8 cellular contexts compared by ENCODE assay signal in the genomic region with DNA sequence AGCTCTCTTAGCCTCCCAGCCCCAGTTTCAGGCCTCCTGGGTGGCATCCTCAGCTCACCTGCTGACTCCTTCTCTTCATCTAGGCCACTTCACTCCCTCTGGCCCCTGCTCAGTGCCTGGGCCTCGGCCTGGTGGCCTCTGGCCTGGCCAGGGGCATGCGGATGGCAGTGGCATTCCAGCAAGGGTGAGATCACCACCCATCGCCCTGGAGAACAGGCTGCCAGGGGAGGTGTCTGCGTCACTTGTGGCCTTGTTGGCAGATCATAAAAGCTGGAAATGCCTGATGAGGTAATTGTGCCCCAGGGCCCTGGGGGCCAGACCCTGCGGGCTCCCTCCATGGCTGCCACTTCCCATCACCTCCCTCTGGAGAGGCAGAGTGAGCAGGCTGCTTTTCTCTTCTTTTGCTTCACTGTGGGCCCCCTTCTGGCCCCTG.
DNase-seq lines count a peak whose midpoint lies in the region; ATAC-seq and TF ChIP-seq lines count a peak whose summit lies in the region.

No MANE protein-coding gene starts in this region.

- intact Hi-C loops in PC-9 (cut with micrococcal nuclease; ENCODE audit: unreplicated experiment) = loop anchor here (2.0 to 5.0 kb wide), 2 partner anchors 72 to 121 kb away; a partner anchor contains a TSS

- no peaks in the 10 kb centered on the region for H3K79me2 ChIP-seq in PC-9 (ENCODE audit: low read depth)

- no peaks in the 10 kb centered on the region for H3K9me2 ChIP-seq in PC-9 (ENCODE audit: insufficient read depth)

- peaks cover 32% of the 10 kb centered on the region for H3K4me1 ChIP-seq in PC-9 (replicated peaks; ENCODE audit: insufficient read depth)

- BruUV-seq in PC-9 (replicated peaks; lab: Mats Ljungman, UMichigan) = no TSS peak

- peaks cover 21% of the 10 kb centered on the region for H3F3A ChIP-seq in PC-9 (ENCODE audit: insufficient read depth, low read depth)

- ATAC-seq in HG02870 (IDR thresholded peaks at IDR 0.05; ENCODE audit: unreplicated experiment) = no peak

- H3K4me3 ChIP-seq in PC-9 = no peak overlapping the region
- no peak overlapping the region for H3K4me3 ChIP-seq in fibroblast of pulmonary artery (replicated peaks; ENCODE audit: low read depth, low read length)

- no peak overlapping the region for H2AFZ ChIP-seq in PC-9

- CTCF ChIA-PET in PC-9 (lab: Charles Lee) = no interaction called here

- H3K36me3 ChIP-seq in PC-9 (ENCODE audit: low read depth) = no peaks in the 10 kb centered on the region

- POLR2A ChIA-PET in PC-9 (lab: Charles Lee; ENCODE audit: unreplicated experiment) = no interaction called here

- DNase-seq in ELR (ENCODE audit: low read depth) (peak; percentile 94), PC-9 (peak; percentile 85 to 95), fibroblast of pulmonary artery (ENCODE audit: low read depth) (peak; percentile 59), retina (peak; percentile 56), NCI-H510A (lab: John Stamatoyannopoulos, UW) (no peak), OCI-M1 (lab: John Stamatoyannopoulos, UW) (no peak)
- no peak for DNase-seq in stimulated activated CD4-positive, alpha-beta T cell treated with anti-CD3 and anti-CD28 coated beads, Interleukin-4, amount 100 ng/mL, for 24 hours

- TF ChIP-seq CTCF in PC-9 (conservative IDR thresholded peaks at IDR 0.05) (no peak), fibroblast of pulmonary artery (IDR thresholded peaks at IDR 0.05; ENCODE audit: low read length, missing control alignments) (no peak)

- H3K27me3 ChIP-seq in PC-9 (ENCODE audit: insufficient read depth, low read depth) = no peaks in the 10 kb centered on the region

- peaks cover 1% of the 10 kb centered on the region for H3K9me3 ChIP-seq in PC-9 (ENCODE audit: insufficient read depth, low read depth)

- H4K20me1 ChIP-seq in PC-9 (ENCODE audit: insufficient read depth) = no peaks in the 10 kb centered on the region

- H3K27ac ChIP-seq in PC-9 = peak overlapping the region; percentile 77

- peak overlapping the region; percentile 41 for H3K4me2 ChIP-seq in PC-9

Comparison
In these comparisons a context has a peak if more than half of its experiments do, and no peak if none do; other contexts are left out.
1. DNase-seq: peak in ELR (single experiment), PC-9 (2 of 2), fibroblast of pulmonary artery (single experiment) and retina (single experiment); none in NCI-H510A (single experiment), OCI-M1 (single experiment) and stimulated activated CD4-positive, alpha-beta T cell treated with anti-CD3 and anti-CD28 coated beads, Interleukin-4, amount 100 ng/mL, for 24 hours (single experiment).